20 cellular contexts compared by ENCODE assay signal in the genomic region with DNA sequence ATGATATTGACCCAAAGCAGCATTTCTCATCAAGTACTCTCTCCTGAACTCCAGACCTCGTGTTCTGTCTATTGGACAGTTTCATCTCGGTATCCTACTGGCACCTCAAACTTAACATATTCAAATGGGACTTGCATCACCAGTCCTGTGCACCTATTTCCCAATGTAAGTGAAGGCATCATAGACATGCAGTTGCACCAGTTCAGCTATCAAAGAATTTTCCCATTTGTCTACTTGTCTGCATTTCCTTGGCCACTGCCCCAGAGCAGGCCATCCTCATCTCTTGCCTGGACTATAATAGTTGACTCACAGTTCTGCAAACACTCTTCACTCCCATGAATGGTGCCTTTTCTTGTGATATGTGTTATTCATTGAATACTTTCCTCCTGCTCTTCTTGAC. TPM values are rescaled to one million over a fixed set of nuclear protein-coding genes. Genes with fewer than 3 reads are reported as not detected.
"Had no signal": no experiment of that assay in that cellular context is flagged by ENCODE, and none has a peak within 500 bp of the region (broad histone marks: within the 10 kb centered on the region; RNA-seq: fewer than 3 reads in every experiment).

No MANE protein-coding gene starts in this region.

- H3K9me3 ChIP-seq: neutrophil, right atrium auricular region, tibial artery had no signal

- ATAC-seq: left ventricle myocardium superior; naive thymus-derived CD8-positive, alpha-beta T cell had no signal

- H3K36me3 ChIP-seq: neutrophil, right atrium auricular region, tibial artery had no signal

- H3K36me3 Mint-ChIP-seq: activated naive CD4-positive, alpha-beta T cell treated with anti-CD3 and anti-CD28 coated beads, Interleukin-2, amount 10 ng/mL, durations not matched to agents 7 days and 5 days; naive thymus-derived CD8-positive, alpha-beta T cell had no signal

- H3K4me1 Mint-ChIP-seq: activated naive CD4-positive, alpha-beta T cell treated with anti-CD3 and anti-CD28 coated beads, Interleukin-2, amount 10 ng/mL, durations not matched to agents 7 days and 5 days; naive thymus-derived CD8-positive, alpha-beta T cell had no signal

- H3K4me3 ChIP-seq: right atrium auricular region, skin epidermis, tibial artery had no signal

- H3K27me3 Mint-ChIP-seq: activated naive CD4-positive, alpha-beta T cell treated with anti-CD3 and anti-CD28 coated beads, Interleukin-2, amount 10 ng/mL, durations not matched to agents 7 days and 5 days had no signal

- H3K27ac Mint-ChIP-seq: activated naive CD4-positive, alpha-beta T cell treated with anti-CD3 and anti-CD28 coated beads, Interleukin-2, amount 10 ng/mL, durations not matched to agents 7 days and 5 days; activated T-helper 2 cell treated with anti-CD3 and anti-CD28 coated beads, Interferon-gamma antibody, Interleukin-2, Interleukin-4, amounts not matched to agents 10 μg/mL and 5 μg/mL and 100 μg/mL, durations not matched to agents 14 hours and 24 hours and 36 hours; naive thymus-derived CD8-positive, alpha-beta T cell had no signal

- DNase-seq: activated CD4-positive, alpha-beta T cell treated with anti-CD3 and anti-CD28 coated beads, Interleukin-2, amount 50 U/mL, for 48 hours; activated naive CD4-positive, alpha-beta T cell treated with anti-CD3 and anti-CD28 coated beads, Interleukin-2, amount 10 ng/mL, durations not matched to agents 7 days and 5 days; activated T-cell treated with anti-CD3 and anti-CD28 coated beads, Interleukin-2, amount 50 U/mL, for 1 hour; caudate nucleus; foreskin fibroblast; hypothalamus; left ventricle myocardium superior; mesenchymal stem cell; naive thymus-derived CD8-positive, alpha-beta T cell; stimulated activated CD4-positive, alpha-beta T cell treated with anti-CD3 and anti-CD28 coated beads, Interleukin-15, amount 100 ng/mL, for 24 hours; stimulated activated CD4-positive, alpha-beta T cell treated with anti-CD3 and anti-CD28 coated beads, Interleukin-4, amount 100 ng/mL, for 24 hours; stimulated activated naive CD4-positive, alpha-beta T cell; T1000; tibial artery had no signal

- FAIRE-seq: colon had no signal

- H3K4me3 Mint-ChIP-seq: activated naive CD4-positive, alpha-beta T cell treated with anti-CD3 and anti-CD28 coated beads, Interleukin-2, amount 10 ng/mL, durations not matched to agents 7 days and 5 days; naive thymus-derived CD8-positive, alpha-beta T cell had no signal

- H3K9me3 Mint-ChIP-seq: activated naive CD4-positive, alpha-beta T cell treated with anti-CD3 and anti-CD28 coated beads, Interleukin-2, amount 10 ng/mL, durations not matched to agents 7 days and 5 days; activated T-helper 2 cell treated with anti-CD3 and anti-CD28 coated beads, Interferon-gamma antibody, Interleukin-2, Interleukin-4, amounts not matched to agents 10 μg/mL and 5 μg/mL and 100 μg/mL, durations not matched to agents 14 hours and 24 hours and 36 hours had no signal

- H3K27me3 ChIP-seq: neutrophil, right atrium auricular region, tibial artery had no signal

- H3K27ac ChIP-seq: neutrophil, right atrium auricular region, skin epidermis, tibial artery, VCaP had no signal

- H3K4me1 ChIP-seq: right atrium auricular region had no signal

RNA-seq across cellular contexts. Expression of a gene that starts 11.3 kb away (rescaled TPM):
- total RNA-seq: activated T-helper 2 cell treated with anti-CD3 and anti-CD28 coated beads, Interferon-gamma antibody, Interleukin-2, Interleukin-4, amounts not matched to agents 10 μg/mL and 5 μg/mL and 100 μg/mL, durations not matched to agents 14 hours and 24 hours and 36 hours; naive thymus-derived CD8-positive, alpha-beta T cell had no signal
- polyA plus RNA-seq: naive thymus-derived CD8-positive, alpha-beta T cell had no signal
